Comparison of ENCODE assay signal across 12 cellular contexts in genomic region chr3:49607796-49608195, GRCh38. TPM values are rescaled to one million over a fixed set of nuclear protein-coding genes. Genes with fewer than 3 reads are reported as not detected.
DNase-seq lines count a peak whose midpoint lies in the region; ATAC-seq and TF ChIP-seq lines count a peak whose summit lies in the region.
"Had no signal": no experiment of that assay in that cellular context is flagged by ENCODE, and none has a peak within 500 bp of the region (broad histone marks: within the 10 kb centered on the region; RNA-seq: fewer than 3 reads in every experiment).

No MANE protein-coding gene starts in this region.

- no peak overlapping the region for H2AFZ ChIP-seq in OCI-LY1 (ENCODE audit: low read length)

- DNase-seq in epithelial cell of esophagus (ENCODE audit: low read depth) (no peak), retinal pigment epithelial cell (ENCODE audit: low read depth) (no peak), upper lobe of left lung (no peak), GOT3 (lab: John Stamatoyannopoulos, UW) (no peak)
- DNase-seq in activated CD8-positive, alpha-beta memory T cell treated with anti-CD3 and anti-CD28 coated beads, Interleukin-2, amount 50 U/mL, for 48 hours: no peak
- no peak for DNase-seq in stimulated activated naive CD4-positive, alpha-beta T cell (lab: John Stamatoyannopoulos, UW)
- DNase-seq: activated CD4-positive, alpha-beta T cell treated with anti-CD3 and anti-CD28 coated beads, Interleukin-2, amount 50 U/mL, for 4 hours; activated naive CD8-positive, alpha-beta T cell treated with anti-CD3 and anti-CD28 coated beads for 36 hours; effector memory CD8-positive, alpha-beta T cell; NCI-H1436 had no signal

- H3K4me2 ChIP-seq in DOHH2 (ENCODE audit: low read length) (no peak overlapping the region), OCI-LY1 (ENCODE audit: low read length) (no peak overlapping the region)

- H3K9ac ChIP-seq in OCI-LY1 (ENCODE audit: low read length): no peak overlapping the region

- H3K4me1 ChIP-seq in DOHH2 (ENCODE audit: control insufficient read depth, low read length): no peaks in the 10 kb centered on the region
- H3K4me1 ChIP-seq in OCI-LY1 (ENCODE audit: insufficient read depth, low read length, severe bottlenecking): no peaks in the 10 kb centered on the region
- no peaks in the 10 kb centered on the region for H3K4me1 ChIP-seq in upper lobe of left lung

- H3K27me3 ChIP-seq in DOHH2 (ENCODE audit: control insufficient read depth, low read length) (no peaks in the 10 kb centered on the region), OCI-LY1 (ENCODE audit: insufficient read depth, low read length) (0 out of 2 replicates have a peak, but pooled peaks cover 2% of the 10 kb centered on the region), upper lobe of left lung (no peaks in the 10 kb centered on the region)

- no peaks in the 10 kb centered on the region for H3K9me3 ChIP-seq in DOHH2 (ENCODE audit: control insufficient read depth, insufficient read depth, low read length)
- no peaks in the 10 kb centered on the region for H3K9me3 ChIP-seq in OCI-LY1 (ENCODE audit: low read length)
- H3K9me3 ChIP-seq in upper lobe of left lung: peaks cover 0 to 3% (median 0%) of the 10 kb centered on the region in 4 donors

- H3F3A ChIP-seq in DOHH2 (ENCODE audit: control insufficient read depth, insufficient read depth) (no peaks in the 10 kb centered on the region), OCI-LY1 (ENCODE audit: insufficient read depth, low read length) (no peaks in the 10 kb centered on the region)

- no peak overlapping the region for H3K27ac ChIP-seq in DOHH2 (ENCODE audit: low read depth, low read length)
- H3K27ac ChIP-seq in OCI-LY1 (ENCODE audit: low read depth, low read length, poor library complexity, severe bottlenecking): no peak overlapping the region
- no peak overlapping the region for H3K27ac ChIP-seq in upper lobe of left lung

- no peaks in the 10 kb centered on the region for H4K20me1 ChIP-seq in DOHH2 (ENCODE audit: control insufficient read depth, insufficient read depth, low read depth, low read length)
- no peaks in the 10 kb centered on the region for H4K20me1 ChIP-seq in OCI-LY1 (ENCODE audit: insufficient read depth, low read length)

- H3K36me3 ChIP-seq in DOHH2 (ENCODE audit: control insufficient read depth, low read length) (no peaks in the 10 kb centered on the region), OCI-LY1 (ENCODE audit: insufficient read depth, low read length) (no peaks in the 10 kb centered on the region), upper lobe of left lung (no peaks in the 10 kb centered on the region)

- 32 to 38% methylated on average over 5 of the region's 5 CpGs for WGBS in upper lobe of left lung, 2 donors

- TF ChIP-seq CTCF in DOHH2 (IDR thresholded peaks at IDR 0.05; ENCODE audit: low read depth, low read length, poor library complexity, severe bottlenecking) (peak; percentile 63), OCI-LY1 (IDR thresholded peaks at IDR 0.05; ENCODE audit: low read length) (peak; percentile 36; the same call in 1 of the 2 replicates), epithelial cell of esophagus (IDR thresholded peaks at IDR 0.05; ENCODE audit: insufficient read depth, low read depth, low read length, missing control alignments) (peak; percentile 25), retinal pigment epithelial cell (conservative IDR thresholded peaks at IDR 0.05; ENCODE audit: low read depth, low read length) (peak; percentile 56), upper lobe of left lung (IDR thresholded peaks at IDR 0.05) (peak in 2 of 6 experiments; percentile 10 to 34)

- no peaks in the 10 kb centered on the region for H3K79me2 ChIP-seq in DOHH2 (ENCODE audit: control insufficient read depth, low read length)
- H3K79me2 ChIP-seq in OCI-LY1 (ENCODE audit: insufficient read depth, low read length): no peaks in the 10 kb centered on the region

- ATAC-seq in upper lobe of left lung (ENCODE audit: low FRiP score in 2 of 2): no peak
- ATAC-seq: effector memory CD8-positive, alpha-beta T cell had no signal

- H3K9me2 ChIP-seq in DOHH2 (replicated peaks; ENCODE audit: control insufficient read depth, low read length) (no peaks in the 10 kb centered on the region), OCI-LY1 (ENCODE audit: low read depth, low read length) (no peaks in the 10 kb centered on the region)

- H3K4me3 ChIP-seq in DOHH2 (ENCODE audit: low read length) (no peak overlapping the region), OCI-LY1 (ENCODE audit: low read depth, low read length, poor library complexity, severe bottlenecking) (no peak overlapping the region), epithelial cell of esophagus (ENCODE audit: low read length) (no peak overlapping the region), retinal pigment epithelial cell (ENCODE audit: low read length) (no peak overlapping the region), upper lobe of left lung (no peak overlapping the region)

- TF ChIP-seq POLR2A in upper lobe of left lung (IDR thresholded peaks at IDR 0.05): no peak

- TF ChIP-seq EP300 in upper lobe of left lung (IDR thresholded peaks at IDR 0.05): no peak

RNA-seq across cellular contexts. Expression of gene BSN, which starts 53.5 kb away (rescaled TPM):
- 1 to 10 TPM in 2 of 6 donors, under 1 TPM in 4; 0.39 to 1.1 (median 0.72) TPM for total RNA-seq in upper lobe of left lung
